14 cellular contexts compared by ENCODE assay signal in genomic region chr2:191500566-191501389, GRCh38.
DNase-seq lines count a peak whose midpoint lies in the region; ATAC-seq and TF ChIP-seq lines count a peak whose summit lies in the region.
"Had no signal": no experiment of that assay in that cellular context is flagged by ENCODE, and none has a peak within 500 bp of the region (broad histone marks: within the 10 kb centered on the region; RNA-seq: fewer than 3 reads in every experiment).

No MANE protein-coding gene starts in this region.

- H3K27ac Mint-ChIP-seq in brain: peak overlapping the region; percentile 14 to 88 (median 58)
- H3K27ac Mint-ChIP-seq: activated CD8-positive, alpha-beta memory T cell treated with anti-CD3 and anti-CD28 coated beads, Interleukin-2, amount 10 ng/mL, durations not matched to agents 7 days and 5 days; CD14-positive monocyte had no signal

- DNase-seq in NCI-H2227 treated with DMSO at 0.1 percent for 48 hours (lab: John Stamatoyannopoulos, UW) (peak; percentile 60), lower lobe of right lung (no peak), smooth muscle cell (lab: John Stamatoyannopoulos, UW; ENCODE audit: unreplicated experiment) (no peak), superior temporal gyrus (ENCODE audit: extremely low spot score) (no peak), activated T-cell treated with anti-CD3 and anti-CD28 coated beads for 4 hours (no peak), GM13977 (ENCODE audit: low spot score) (no peak)
- DNase-seq: activated CD8-positive, alpha-beta memory T cell treated with anti-CD3 and anti-CD28 coated beads, Interleukin-2, amount 10 ng/mL, durations not matched to agents 7 days and 5 days; activated naive CD4-positive, alpha-beta T cell treated with anti-CD3 and anti-CD28 coated beads, Interleukin-2, amount 50 U/mL, for 16 hours; NCI-H345; occipital lobe; transverse colon had no signal

- H3K27me3 ChIP-seq in lower lobe of right lung (ENCODE audit: low read depth): no peaks in the 10 kb centered on the region
- H3K27me3 ChIP-seq in smooth muscle cell (ENCODE audit: low read depth): no peaks in the 10 kb centered on the region
- H3K27me3 ChIP-seq: transverse colon had no signal

- WGBS in smooth muscle cell (ENCODE audit: low lambda C conversion rate): 75% methylated on average over 8 of the region's 8 CpGs

- H3K9ac ChIP-seq in smooth muscle cell (ENCODE audit: low read depth): no peak overlapping the region

- H3K4me1 ChIP-seq in lower lobe of right lung (peaks cover 10% of the 10 kb centered on the region), smooth muscle cell (ENCODE audit: low read depth) (no peaks in the 10 kb centered on the region)

- peak overlapping the region in 1 of 5 experiments; percentile 25 for H3K4me3 Mint-ChIP-seq in brain
- H3K4me3 Mint-ChIP-seq: activated CD8-positive, alpha-beta memory T cell treated with anti-CD3 and anti-CD28 coated beads, Interleukin-2, amount 10 ng/mL, durations not matched to agents 7 days and 5 days had no signal

- no peak overlapping the region for H3K27ac ChIP-seq in lower lobe of right lung
- no peak overlapping the region for H3K27ac ChIP-seq in smooth muscle cell (ENCODE audit: low read depth)
- H3K27ac ChIP-seq: transverse colon, VCaP had no signal

- H3K4me2 ChIP-seq in smooth muscle cell: no peak overlapping the region

- peaks cover 32% of the 10 kb centered on the region for H3K4me1 Mint-ChIP-seq in brain
- H3K4me1 Mint-ChIP-seq: activated CD8-positive, alpha-beta memory T cell treated with anti-CD3 and anti-CD28 coated beads, Interleukin-2, amount 10 ng/mL, durations not matched to agents 7 days and 5 days; CD14-positive monocyte had no signal

- H3K4me3 ChIP-seq in lower lobe of right lung: no peak overlapping the region
- no peak overlapping the region for H3K4me3 ChIP-seq in smooth muscle cell
- H3K4me3 ChIP-seq: transverse colon had no signal

- H3F3A ChIP-seq in smooth muscle cell (ENCODE audit: low read depth): no peaks in the 10 kb centered on the region

- H3K9me3 ChIP-seq in lower lobe of right lung (no peaks in the 10 kb centered on the region), smooth muscle cell (replicated peaks; ENCODE audit: low read depth) (no peaks in the 10 kb centered on the region)
- H3K9me3 ChIP-seq: transverse colon had no signal

- intact Hi-C loops in lower lobe of right lung (cut with DNase I): no loop called here

- ATAC-seq in lower lobe of right lung: peak; percentile 24 to 34
- ATAC-seq: activated CD8-positive, alpha-beta memory T cell treated with anti-CD3 and anti-CD28 coated beads, Interleukin-2, amount 10 ng/mL, durations not matched to agents 7 days and 5 days had no signal

- TF ChIP-seq CTCF in brain (conservative IDR thresholded peaks at IDR 0.05) (no peak), lower lobe of right lung (IDR thresholded peaks at IDR 0.05) (no peak), smooth muscle cell (IDR thresholded peaks at IDR 0.05; ENCODE audit: borderline replicate concordance, insufficient read depth, poor library complexity, severe bottlenecking) (no peak), GM13977 (IDR thresholded peaks at IDR 0.05; ENCODE audit: extremely low read depth, insufficient read depth, missing control alignments) (no peak)

- H3K27me3 Mint-ChIP-seq in brain: no peaks in the 10 kb centered on the region

- H3K9me3 Mint-ChIP-seq in brain: peaks cover 0 to 7% (median 0%) of the 10 kb centered on the region in 5 experiments
- H3K9me3 Mint-ChIP-seq: CD14-positive monocyte had no signal

- in situ Hi-C loops in GM13977 (cut with MboI; ENCODE audit: low pct_unique_long_range_greater_than_20kb, low sequenced_read_pairs, unreplicated experiment): loop anchor here (25.0 kb wide), 2 partner anchors 338 to 438 kb away; partner anchors contain the start of gene STAT4

- no peaks in the 10 kb centered on the region for H3K36me3 Mint-ChIP-seq in brain
- H3K36me3 Mint-ChIP-seq: activated CD8-positive, alpha-beta memory T cell treated with anti-CD3 and anti-CD28 coated beads, Interleukin-2, amount 10 ng/mL, durations not matched to agents 7 days and 5 days; CD14-positive monocyte had no signal

- H2AFZ ChIP-seq in smooth muscle cell (ENCODE audit: low read depth): peak overlapping the region; percentile 49

- H4K20me1 ChIP-seq in smooth muscle cell (ENCODE audit: low read depth): no peaks in the 10 kb centered on the region

- H3K36me3 ChIP-seq in lower lobe of right lung (no peaks in the 10 kb centered on the region), smooth muscle cell (ENCODE audit: low read depth) (no peaks in the 10 kb centered on the region)
- H3K36me3 ChIP-seq: transverse colon had no signal

- H3K79me2 ChIP-seq in smooth muscle cell (ENCODE audit: low read depth): no peaks in the 10 kb centered on the region
